8 cellular contexts compared by ENCODE assay signal in genomic region chr2:168912466-168913170, GRCh38. TPM values are rescaled to one million over a fixed set of nuclear protein-coding genes. Genes with fewer than 3 reads are reported as not detected.
DNase-seq lines count a peak whose midpoint lies in the region; ATAC-seq and TF ChIP-seq lines count a peak whose summit lies in the region.

No MANE protein-coding gene starts in this region.

- TF ChIP-seq POLR2A in GM18505 (IDR thresholded peaks at IDR 0.05; ENCODE audit: borderline replicate concordance, extremely low read depth, insufficient read depth, insufficient read length): no peak

- peaks cover 14% of the 10 kb centered on the region for H3K4me1 Mint-ChIP-seq in activated T-cell treated with anti-CD3 and anti-CD28 coated beads, Interleukin-2, amount 50 U/mL, for 72 hours (ENCODE audit: low read depth)

- H3K4me3 Mint-ChIP-seq in activated T-cell treated with anti-CD3 and anti-CD28 coated beads, Interleukin-2, amount 50 U/mL, for 72 hours: peak overlapping the region; percentile 55 to 71

- intact Hi-C loops in right cardiac atrium (cut with DNase I): loop anchor here in 2 of 4 donors (10.0 kb wide), 2 partner anchors 138 to 148 kb away; no protein-coding TSS in a partner anchor

- H3K4me3 ChIP-seq in right cardiac atrium (ENCODE audit: low read length) (peak overlapping the region; percentile 48), smooth muscle cell (peak overlapping the region; percentile 36)

- H3K4me1 ChIP-seq in right cardiac atrium (ENCODE audit: control insufficient read depth, insufficient read depth, low read length): no peaks in the 10 kb centered on the region
- peaks cover 4% of the 10 kb centered on the region for H3K4me1 ChIP-seq in smooth muscle cell (ENCODE audit: low read depth)

- ATAC-seq in activated T-cell treated with anti-CD3 and anti-CD28 coated beads, Interleukin-2, amount 50 U/mL, for 72 hours (replicated peaks in 1 of 2): no peak
- ATAC-seq in right cardiac atrium (peak; percentile 60 to 78), GM18505 (IDR thresholded peaks at IDR 0.05; ENCODE audit: unreplicated experiment) (no peak), GM19463 (IDR thresholded peaks at IDR 0.05; ENCODE audit: unreplicated experiment) (no peak)

- no peaks in the 10 kb centered on the region for H4K20me1 ChIP-seq in smooth muscle cell (ENCODE audit: low read depth)

- no peak overlapping the region for H3K27ac Mint-ChIP-seq in activated T-cell treated with anti-CD3 and anti-CD28 coated beads, Interleukin-2, amount 50 U/mL, for 72 hours

- no peaks in the 10 kb centered on the region for H3K79me2 ChIP-seq in smooth muscle cell (ENCODE audit: low read depth)

- H3K9me3 Mint-ChIP-seq in activated T-cell treated with anti-CD3 and anti-CD28 coated beads, Interleukin-2, amount 50 U/mL, for 72 hours: peaks cover 0 to 4% of the 10 kb centered on the region in 2 donors

- no peaks in the 10 kb centered on the region for H3K36me3 ChIP-seq in smooth muscle cell (ENCODE audit: low read depth)

- no peak overlapping the region for H3K27ac ChIP-seq in right cardiac atrium (ENCODE audit: low read length)
- H3K27ac ChIP-seq in smooth muscle cell (ENCODE audit: low read depth): no peak overlapping the region

- TF ChIP-seq CTCF in smooth muscle cell (IDR thresholded peaks at IDR 0.05; ENCODE audit: borderline replicate concordance, insufficient read depth, poor library complexity, severe bottlenecking): no peak

- H2AFZ ChIP-seq in smooth muscle cell (ENCODE audit: low read depth): peak overlapping the region; percentile 69

- peaks cover 45% of the 10 kb centered on the region for H3K27me3 Mint-ChIP-seq in activated T-cell treated with anti-CD3 and anti-CD28 coated beads, Interleukin-2, amount 50 U/mL, for 72 hours (ENCODE audit: low read depth)

- H3K9me3 ChIP-seq in right cardiac atrium (ENCODE audit: control insufficient read depth, low read length) (peaks cover 3% of the 10 kb centered on the region), smooth muscle cell (replicated peaks; ENCODE audit: low read depth) (no peaks in the 10 kb centered on the region)

- H3K27me3 ChIP-seq in right cardiac atrium (ENCODE audit: control insufficient read depth, insufficient read depth): no peaks in the 10 kb centered on the region
- peaks cover 19% of the 10 kb centered on the region for H3K27me3 ChIP-seq in smooth muscle cell (ENCODE audit: low read depth)

- peak overlapping the region; percentile 84 for H3K4me2 ChIP-seq in smooth muscle cell

- no peak overlapping the region for H3K9ac ChIP-seq in smooth muscle cell (ENCODE audit: low read depth)

- DNase-seq in NCI-H2081 (lab: John Stamatoyannopoulos, UW) (peak; percentile 9 to 49), NCI-H2081 treated with DMSO at 0.1 percent for 48 hours (lab: John Stamatoyannopoulos, UW) (no peak), right cardiac atrium (peak; percentile 28 to 72 (median 61)), smooth muscle cell (lab: John Stamatoyannopoulos, UW; ENCODE audit: unreplicated experiment) (no peak), 8988T (no peak)
- DNase-seq in activated T-cell treated with anti-CD3 and anti-CD28 coated beads, Interleukin-2, amount 50 U/mL, for 72 hours: peak in 1 of 2 donors; percentile 4

- H3F3A ChIP-seq in smooth muscle cell (ENCODE audit: low read depth): no peaks in the 10 kb centered on the region

- 25% methylated on average over 20 of the region's 20 CpGs for WGBS in right cardiac atrium
- 27% methylated on average over 20 of the region's 20 CpGs for WGBS in smooth muscle cell (ENCODE audit: low lambda C conversion rate)

- H3K36me3 Mint-ChIP-seq in activated T-cell treated with anti-CD3 and anti-CD28 coated beads, Interleukin-2, amount 50 U/mL, for 72 hours (ENCODE audit: insufficient read depth in 2 of 2): peaks cover 4% of the 10 kb centered on the region in 2 donors

RNA-seq across cellular contexts. Expression of gene G6PC2, which starts 11.5 kb away (rescaled TPM):
- not detected for total RNA-seq in activated T-cell treated with anti-CD3 and anti-CD28 coated beads, Interleukin-2, amount 50 U/mL, for 72 hours
- total RNA-seq in right cardiac atrium (not detected), smooth muscle cell (not detected in 2 replicates)
- polyA plus RNA-seq in right cardiac atrium (not detected), smooth muscle cell (not detected in 2 replicates)

RNA-seq across cellular contexts. Expression of gene SPC25, which starts 22.4 kb away (rescaled TPM):
- 10 to 100 TPM; 23.7 to 25.2 TPM for total RNA-seq in activated T-cell treated with anti-CD3 and anti-CD28 coated beads, Interleukin-2, amount 50 U/mL, for 72 hours
- total RNA-seq in right cardiac atrium (under 1 TPM in 3 of 4 donors, not detected in 1; 0.31 to 0.53 (median 0.46) TPM), smooth muscle cell (3.1 and 3.5 TPM in 2 replicates)
- polyA plus RNA-seq in right cardiac atrium (not detected), smooth muscle cell (4.2 and 7.7 TPM in 2 replicates)

Comparison
In these comparisons a context has a peak if more than half of its experiments do, and no peak if none do; other contexts are left out.
1. DNase-seq: peak in NCI-H2081 (2 of 2) and right cardiac atrium (3 of 3); none in NCI-H2081 treated with DMSO at 0.1 percent for 48 hours (single experiment), smooth muscle cell (single experiment) and 8988T (single experiment).
2. ATAC-seq: peak in right cardiac atrium (2 of 2); none in activated T-cell treated with anti-CD3 and anti-CD28 coated beads, Interleukin-2, amount 50 U/mL, for 72 hours (0 of 2), GM18505 (single experiment) and GM19463 (single experiment).